31 cellular contexts compared by ENCODE assay signal in genomic region chr16:62088731-62089410, GRCh38. TPM values are rescaled to one million over a fixed set of nuclear protein-coding genes. Genes with fewer than 3 reads are reported as not detected.
"Had no signal": no experiment of that assay in that cellular context is flagged by ENCODE, and none has a peak within 500 bp of the region (broad histone marks: within the 10 kb centered on the region; RNA-seq: fewer than 3 reads in every experiment).

No MANE protein-coding gene starts in this region.

- H3K9me3 ChIP-seq: colonic mucosa, esophagus muscularis mucosa, esophagus squamous epithelium, gastrocnemius medialis, gastroesophageal sphincter, heart left ventricle had no signal

- DNase-seq: colonic mucosa; cortex of kidney; dermis blood vessel endothelial cell; dorsolateral prefrontal cortex; effector CD4-positive, alpha-beta T cell; effector CD8-positive, alpha-beta T cell; effector memory CD4-positive, alpha-beta T cell; effector memory CD8-positive, alpha-beta T cell; endodermal cell; erythroblast; esophagus squamous epithelium; foreskin fibroblast; foreskin keratinocyte; foreskin melanocyte; gastrocnemius medialis; glutamatergic neuron; head of caudate nucleus; heart left ventricle; heart right ventricle had no signal

- FAIRE-seq: colon, endometrium, endothelial cell of umbilical vein, frontal cortex had no signal

- H3K27ac ChIP-seq: colonic mucosa, coronary artery, dorsolateral prefrontal cortex, epithelial cell of prostate, esophagus muscularis mucosa, esophagus squamous epithelium, foreskin keratinocyte, gastrocnemius medialis, gastroesophageal sphincter, heart left ventricle, heart right ventricle had no signal

- H3K27me3 ChIP-seq: colonic mucosa, dorsolateral prefrontal cortex, esophagus muscularis mucosa, esophagus squamous epithelium, foreskin keratinocyte, gastrocnemius medialis, gastroesophageal sphincter, heart left ventricle, heart right ventricle had no signal

- ATAC-seq: effector memory CD8-positive, alpha-beta T cell; esophagus mucosa; foreskin keratinocyte; gastrocnemius medialis; gastroesophageal sphincter; heart left ventricle; heart right ventricle had no signal

- H3K4me3 ChIP-seq: colonic mucosa, coronary artery, dorsolateral prefrontal cortex, esophagus muscularis mucosa, esophagus squamous epithelium, gastrocnemius medialis, gastroesophageal sphincter, heart left ventricle, heart right ventricle had no signal

- H3K36me3 ChIP-seq: colonic mucosa, esophagus muscularis mucosa, esophagus squamous epithelium, gastrocnemius medialis, gastroesophageal sphincter, heart left ventricle, heart right ventricle had no signal

- H3K4me1 ChIP-seq: colonic mucosa, esophagus muscularis mucosa, esophagus squamous epithelium, foreskin keratinocyte, gastrocnemius medialis, gastroesophageal sphincter, heart left ventricle, heart right ventricle had no signal

RNA-seq across cellular contexts. Expression of gene CDH8, which starts 52.6 kb away (rescaled TPM):
- total RNA-seq: dermis blood vessel endothelial cell, dermis microvascular lymphatic vessel endothelial cell, endothelial cell of umbilical vein, fibroblast of lung, fibroblast of villous mesenchyme had no signal
- polyA plus RNA-seq: endothelial cell of umbilical vein, fibroblast of lung, heart right ventricle had no signal
